ENCODE assay signal across 8 cellular contexts in the genomic region with DNA sequence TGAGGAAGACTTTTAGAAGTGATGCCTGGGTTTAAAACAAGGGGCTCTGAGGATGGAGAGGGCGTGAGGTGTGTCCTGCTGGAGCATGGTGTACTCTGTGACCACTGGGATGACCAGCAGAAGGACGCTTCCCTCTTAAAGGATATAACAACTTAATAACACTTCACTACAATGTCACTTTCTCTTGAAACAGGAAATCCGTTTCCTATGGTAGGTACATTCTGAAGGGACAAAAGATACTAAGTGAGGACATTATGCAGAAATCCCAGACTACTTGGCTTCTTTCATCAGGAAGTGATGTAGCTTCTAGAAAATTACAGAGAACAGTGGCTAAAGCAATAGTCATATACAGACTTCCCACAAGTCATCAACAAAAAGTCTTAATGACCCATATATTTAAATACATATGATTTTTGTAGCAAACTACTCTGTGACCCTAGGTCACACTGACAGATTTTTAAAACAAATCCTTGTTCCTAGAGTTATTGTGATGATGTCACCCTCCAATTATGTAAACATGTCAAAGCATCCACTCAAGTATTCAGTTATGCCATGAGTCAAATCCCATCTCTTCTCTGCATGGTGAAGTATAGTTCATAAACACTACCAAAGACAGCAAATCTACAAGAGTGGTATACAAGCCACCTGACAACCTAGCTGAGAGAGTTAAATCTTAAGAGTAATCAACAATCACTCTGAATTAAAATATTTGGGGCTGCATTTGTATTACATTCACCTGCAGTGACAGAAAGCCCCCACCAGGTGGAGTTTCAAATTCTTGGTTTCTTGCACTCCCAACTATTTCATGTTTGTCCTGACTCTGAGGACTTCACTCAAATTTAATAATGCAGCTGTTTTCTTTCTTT. TPM values are rescaled to one million over a fixed set of nuclear protein-coding genes. Genes with fewer than 3 reads are reported as not detected.
DNase-seq lines count a peak whose midpoint lies in the region; ATAC-seq, FAIRE-seq and TF ChIP-seq lines count a peak whose summit lies in the region.

No MANE protein-coding gene starts in this region.

- H3K36me3 ChIP-seq in H1 (ENCODE audit: control insufficient read depth in 2 of 4, insufficient read depth in 4 of 4, low read length in 3 of 4) (peaks cover 0 to 25% (median 13%) of the 10 kb centered on the region in 4 experiments; a peak in 5 of 8 replicates), testis (ENCODE audit: low read depth, missing control alignments) (no peaks in the 10 kb centered on the region)

- H2BK120ac ChIP-seq in H1 (replicated peaks; ENCODE audit: low read depth, low read length) = no peak overlapping the region

- H3K4me3 Mint-ChIP-seq in HFFc6 = peak overlapping the region; percentile 66; the same call in 1 of the 2 replicates

- H4K5ac ChIP-seq in H1 (ENCODE audit: insufficient read length, low read depth, low read length) = no peak overlapping the region

- H3K4me3 ChIP-seq in H1 (ENCODE audit: extremely low read depth in 1 of 4, insufficient read depth in 2 of 4, low read depth in 3 of 4, low read length in 4 of 4) = no peak overlapping the region
- H3K4me3 ChIP-seq in testis = no peak overlapping the region

- no peak overlapping the region for H3K9ac ChIP-seq in H1 (replicated peaks in 1 of 4; ENCODE audit: extremely low read depth in 1 of 4, low read depth in 3 of 4, low read length in 3 of 4)

- no peak overlapping the region for H3K27ac ChIP-seq in H1 (ENCODE audit: low read depth, low read length)
- H3K27ac ChIP-seq in testis = no peak overlapping the region

- no peak overlapping the region for H2BK12ac ChIP-seq in H1 (ENCODE audit: low read depth, low read length)

- no peak overlapping the region for H4K8ac ChIP-seq in H1 (ENCODE audit: extremely low read depth, insufficient read depth, low read length)

- no peak overlapping the region for H2AK5ac ChIP-seq in H1 (ENCODE audit: low read depth, low read length)

- POLR2A ChIA-PET in H1 (lab: Charles Lee; ENCODE audit: partially characterized antibody) = no interaction called here

- no peak for ATAC-seq in GM18868 (IDR thresholded peaks at IDR 0.05; ENCODE audit: unreplicated experiment)
- ATAC-seq in HG02852 (IDR thresholded peaks at IDR 0.05; ENCODE audit: unreplicated experiment) = no peak

- FAIRE-seq in H1 (lab: Jason Lieb, UNC) = no peak

- H3K27ac Mint-ChIP-seq in HFFc6 = peak overlapping the region; percentile 81

- H3K36me3 Mint-ChIP-seq in HFFc6 (ENCODE audit: low read depth) = peaks cover 12% of the 10 kb centered on the region; the same call in 1 of the 2 replicates

- H3K27me3 ChIP-seq in H1 (replicated peaks in 1 of 4; ENCODE audit: control insufficient read depth in 3 of 4, extremely low read depth in 1 of 4, insufficient read depth in 3 of 4, low read length in 3 of 4) (no peaks in the 10 kb centered on the region), testis (no peaks in the 10 kb centered on the region)

- TF ChIP-seq EP300 in H1 (IDR thresholded peaks at IDR 0.05; ENCODE audit: borderline replicate concordance in 1 of 2, low read depth in 2 of 2, low read length in 2 of 2) = no peak

- H3K18ac ChIP-seq in H1 (ENCODE audit: extremely low read depth, low read length) = no peak overlapping the region

- H3K9me3 ChIP-seq in H1 (ENCODE audit: insufficient read depth in 2 of 2, low read depth in 1 of 2, low read length in 1 of 2) = no peaks in the 10 kb centered on the region
- no peaks in the 10 kb centered on the region for H3K9me3 ChIP-seq in testis

- no peak overlapping the region for H3K56ac ChIP-seq in H1 (replicated peaks; ENCODE audit: insufficient read length, low read depth, low read length)

- H2BK15ac ChIP-seq in H1 (ENCODE audit: low read length) = no peak overlapping the region

- peak; percentile 41 to 56 for TF ChIP-seq RAD21 in H1 (IDR thresholded peaks at IDR 0.05 in 1 of 2, conservative IDR thresholded peaks at IDR 0.05 in 1 of 2; ENCODE audit: low read depth in 2 of 2, low read length in 2 of 2)

- no peaks in the 10 kb centered on the region for H3K23me2 ChIP-seq in H1 (ENCODE audit: low read depth, low read length)

- no peak overlapping the region for H2BK20ac ChIP-seq in H1 (ENCODE audit: low read length)

- H3K79me1 ChIP-seq in H1 (ENCODE audit: low read depth, low read length) = no peaks in the 10 kb centered on the region; the same call in 1 of the 2 replicates

- H4K91ac ChIP-seq in H1 (replicated peaks; ENCODE audit: insufficient read length, low read length) = no peak overlapping the region

- H3K9me3 Mint-ChIP-seq in HFFc6 = no peaks in the 10 kb centered on the region

- peaks cover 52% of the 10 kb centered on the region for H3K4me1 Mint-ChIP-seq in HFFc6 (ENCODE audit: low read depth)

- no peak overlapping the region for H2BK5ac ChIP-seq in H1 (ENCODE audit: low read depth, low read length)

- no peak overlapping the region for H3K4ac ChIP-seq in H1 (replicated peaks; ENCODE audit: insufficient read length, low read depth, low read length)

- TF ChIP-seq CTCF in HFFc6 (IDR thresholded peaks at IDR 0.05) (peak; percentile 96), H1 (IDR thresholded peaks at IDR 0.05; ENCODE audit: control extremely low read depth in 1 of 3, insufficient read depth in 1 of 3, low read depth in 1 of 3, low read length in 3 of 3) (peak in 2 of 3 experiments; percentile 58 to 59; a peak in 3 of 4 replicates), testis (IDR thresholded peaks at IDR 0.05) (peak; percentile 87 to 94 (median 94))

- H3K14ac ChIP-seq in H1 (ENCODE audit: insufficient read length) = no peak overlapping the region

- CTCF ChIA-PET in H1 (lab: Charles Lee; ENCODE audit: partially characterized antibody) = interaction anchor here (0.6 to 7.9 kb wide), 32 partner anchors 8 to 430 kb away, joined by 3 to 84 read pairs (median 5); a partner anchor contains a TSS

- no peak overlapping the region for H2AFZ ChIP-seq in H1 (ENCODE audit: low read length)

- intact Hi-C loops in testis (cut with DNase I; ENCODE audit: low total_unique reads) = no loop called here

- peaks cover 6 to 17% of the 10 kb centered on the region in 2 experiments for H4K20me1 ChIP-seq in H1 (replicated peaks in 1 of 2; ENCODE audit: control insufficient read depth in 1 of 2, insufficient read depth in 2 of 2, low read length in 2 of 2)

- peak; percentile 41 for DNase-seq in D341Med (ENCODE audit: low spot score)
- peak; percentile 77 for DNase-seq in HFFc6
- DNase-seq in T-helper 9 cell = peak; percentile 16
- DNase-seq in H1 (ENCODE audit: low read depth in 1 of 2, low spot score in 2 of 2) = peak in 1 of 2 experiments; percentile 57
- peak; percentile 29 for DNase-seq in middle frontal gyrus (ENCODE audit: extremely low spot score, low spot score)
- peak; percentile 60 for DNase-seq in testis

- H3K4me1 ChIP-seq in H1 (replicated peaks in 1 of 4; ENCODE audit: control insufficient read depth in 3 of 4, insufficient read depth in 4 of 4, low read length in 3 of 4) = peaks cover 3 to 12% (median 8%) of the 10 kb centered on the region in 4 experiments
- peaks cover 14% of the 10 kb centered on the region for H3K4me1 ChIP-seq in testis

- H3K23ac ChIP-seq in H1 (ENCODE audit: insufficient read length) = no peak overlapping the region

- H3K4me2 ChIP-seq in H1 (ENCODE audit: insufficient read depth in 1 of 2, low read depth in 2 of 2, low read length in 2 of 2) = no peak overlapping the region

- WGBS in H1 (ENCODE audit: extremely low coverage in 1 of 2, insufficient coverage in 1 of 2, insufficient read length in 1 of 2, insufficient replicate concordance in 2 of 2, low coverage in 1 of 2, low lambda C conversion rate in 2 of 2, missing lambda C conversion rate in 1 of 2), 2 experiments = 88% methylated on average over 3 of the region's 3 CpGs; no CpG with 5 or more reads in 1 of the 2 experiments
- WGBS in testis, 2 donors = 80 to 89% methylated on average over 3 of the region's 3 CpGs

- no peak for TF ChIP-seq POLR2A in H1 (IDR thresholded peaks at IDR 0.05; ENCODE audit: control extremely low read depth in 1 of 2, low read depth in 2 of 2, low read length in 2 of 2)
- TF ChIP-seq POLR2A in testis (IDR thresholded peaks at IDR 0.05) = no peak

- peaks cover 0 to 4% of the 10 kb centered on the region in 2 experiments; a peak in 1 of 4 replicates for H3K79me2 ChIP-seq in H1 (ENCODE audit: control insufficient read depth in 1 of 2, insufficient read depth in 2 of 2, low read length in 2 of 2)

- H3K27me3 Mint-ChIP-seq in HFFc6 (ENCODE audit: insufficient read depth) = no peaks in the 10 kb centered on the region; the same call in 1 of the 2 replicates

TF ChIP-seq in H1, 55 proteins besides CTCF, POLR2A, EP300 and RAD21:
- TF ChIP-seq SAP30 (IDR thresholded peaks at IDR 0.05; ENCODE audit: insufficient read depth, insufficient replicate concordance, low read length) (no peak), RXRA (IDR thresholded peaks at IDR 0.05; ENCODE audit: insufficient read depth, low read depth, low read length) (no peak), JUND (IDR thresholded peaks at IDR 0.05; ENCODE audit: low read length) (peak; percentile 71), CTBP2 (IDR thresholded peaks at IDR 0.05; ENCODE audit: borderline replicate concordance, insufficient read depth, insufficient read length, low read length) (no peak), HDAC6 (IDR thresholded peaks at IDR 0.05; ENCODE audit: low read depth, low read length) (no peak), NRF1 (IDR thresholded peaks at IDR 0.05; ENCODE audit: low read depth, low read length) (no peak)

RNA-seq across cellular contexts. Expression of a gene that starts 32.8 kb away (rescaled TPM):
- 10 to 100 TPM; 54.3 to 80.5 (median 74.8) TPM for total RNA-seq in HFFc6 (2021; fragmentation: NEBNext Ultra II Directional; extraction: Animal tissue kit (Norgen Biotek cat#: 25700))
- 83.0 and 89.3 TPM in 2 replicates for total RNA-seq in H1 (2021; fragmentation: NEBNext Ultra II Directional; extraction: Animal tissue kit (Norgen Biotek cat#: 25700))
- polyA plus RNA-seq in H1 (2011; rRNA removed) = 14.8 and 24.6 TPM in 2 replicates
- 25.3 TPM for polyA plus RNA-seq in H1 (2011; cell fraction: cytosol; rRNA removed)
- polyA plus RNA-seq in H1 (2011; cell fraction: nucleus; rRNA removed) = 12.2 TPM
- 32.2 to 66.9 TPM (median 36.0 TPM) in 4 replicates for polyA plus RNA-seq in H1 (2012, experiment 1 of 2)
- 5.7 TPM for polyA plus RNA-seq in H1 (2012, experiment 2 of 2)
- 44.2 TPM for polyA plus RNA-seq in H1 (2013, experiment 1 of 2)
- 46.9 TPM for polyA plus RNA-seq in H1 (2013, experiment 2 of 2)
- 36.4 and 39.1 TPM in 2 replicates for polyA minus RNA-seq in H1 (2011; rRNA and poly(A)+ RNA removed)
- 29.1 TPM for polyA minus RNA-seq in H1 (2011; cell fraction: cytosol; rRNA and poly(A)+ RNA removed)
- 40.0 TPM for polyA minus RNA-seq in H1 (2011; cell fraction: nucleus; rRNA and poly(A)+ RNA removed)
- total RNA-seq in testis = 10 to 100 TPM; 39.9 to 49.4 TPM
- 41.9 TPM for polyA plus RNA-seq in testis (ENCODE audit: insufficient read depth, low read depth, low replicate concordance)
